Comparison of ENCODE assay signal across 8 cellular contexts in the genomic region with DNA sequence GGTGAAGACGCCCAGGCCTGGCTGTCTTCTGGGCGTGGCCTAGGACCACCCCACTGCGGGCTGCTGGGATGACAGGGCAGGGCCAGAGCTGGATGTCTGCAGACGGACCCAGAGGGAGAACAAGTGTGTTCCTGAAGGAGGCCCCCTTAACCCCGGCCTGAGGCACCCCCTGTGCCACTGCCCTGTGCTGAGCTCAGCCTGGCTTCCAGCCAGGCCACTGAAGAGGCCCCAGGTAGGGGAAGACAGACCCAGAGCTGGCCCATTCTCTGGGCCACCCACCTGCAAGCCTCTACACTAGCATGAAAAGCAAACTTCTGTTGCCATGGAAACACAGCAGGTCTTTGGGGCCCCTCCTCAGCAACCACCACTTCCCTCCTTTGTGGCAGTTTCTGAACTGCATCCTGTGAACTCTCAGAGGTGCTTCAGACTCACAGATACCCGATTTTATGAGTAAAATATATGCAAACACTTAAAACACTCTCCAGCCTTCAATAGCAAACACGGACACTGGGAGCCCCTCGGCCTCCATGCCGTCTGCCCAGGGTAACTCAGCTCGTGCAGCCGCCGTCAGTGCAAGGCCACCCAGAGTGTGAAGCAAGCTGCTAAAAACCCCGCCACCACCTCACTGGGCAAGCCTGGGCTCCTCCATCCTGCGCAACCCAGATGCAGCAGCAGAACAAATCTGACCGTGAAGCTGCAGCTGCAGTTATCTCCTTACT. TPM values are rescaled to one million over a fixed set of nuclear protein-coding genes. Genes with fewer than 3 reads are reported as not detected.
DNase-seq lines count a peak whose midpoint lies in the region; ATAC-seq and TF ChIP-seq lines count a peak whose summit lies in the region.

No MANE protein-coding gene starts in this region.

- in situ Hi-C loops in KBM-7 (cut with MboI; ENCODE audit: low pct_unique_long_range_greater_than_20kb, low sequenced_read_pairs): no loop called here

- H3K4me3 Mint-ChIP-seq in endothelial cell (ENCODE audit: unreplicated experiment): peak overlapping the region; percentile 76

- peaks cover 14% of the 10 kb centered on the region for H3K36me3 Mint-ChIP-seq in endothelial cell (ENCODE audit: low read depth, unreplicated experiment)

- H3K27ac Mint-ChIP-seq in endothelial cell (ENCODE audit: unreplicated experiment): peak overlapping the region; percentile 95

- peak; percentile 75 for DNase-seq in GDM1 (lab: John Stamatoyannopoulos, UW)
- peak; percentile 43 for DNase-seq in KBM-7
- DNase-seq in activated CD4-positive, alpha-beta T cell treated with anti-CD3 and anti-CD28 coated beads for 1 hour: peak; percentile 55
- DNase-seq in endothelial cell (ENCODE audit: low spot score): peak; percentile 55
- peak; percentile 36 for DNase-seq in stimulated activated CD8-positive, alpha-beta memory T cell treated with anti-CD3 and anti-CD28 coated beads, Interleukin-12 subunit alpha, Interleukin-12 subunit beta, amount 100 ng/mL, for 1 hour (ENCODE audit: low read depth)
- no peak for DNase-seq in GOT3 (lab: John Stamatoyannopoulos, UW)
- DNase-seq in SW480 (ENCODE audit: low spot score): no peak

- peaks cover 13% of the 10 kb centered on the region for H3K4me1 Mint-ChIP-seq in endothelial cell (ENCODE audit: unreplicated experiment)

- H3K9me3 Mint-ChIP-seq in endothelial cell (ENCODE audit: unreplicated experiment): no peaks in the 10 kb centered on the region

- peaks cover 4% of the 10 kb centered on the region for H3K27me3 Mint-ChIP-seq in endothelial cell (ENCODE audit: unreplicated experiment)

- ATAC-seq in GM21526 (IDR thresholded peaks at IDR 0.05; ENCODE audit: low FRiP score, unreplicated experiment): peak; percentile 94

- no peak for TF ChIP-seq CTCF in endothelial cell (IDR thresholded peaks at IDR 0.05; ENCODE audit: unreplicated experiment)

RNA-seq across cellular contexts. Expression of gene CMTM6, which starts 42.5 kb away (rescaled TPM):
- 59.9 TPM for total RNA-seq in endothelial cell (ENCODE audit: unreplicated experiment)

Comparison
In these comparisons a context has a peak if more than half of its experiments do, and no peak if none do; other contexts are left out.
1. DNase-seq: peak in GDM1 (single experiment), KBM-7 (single experiment), activated CD4-positive, alpha-beta T cell treated with anti-CD3 and anti-CD28 coated beads for 1 hour (single experiment), endothelial cell (single experiment) and stimulated activated CD8-positive, alpha-beta memory T cell treated with anti-CD3 and anti-CD28 coated beads, Interleukin-12 subunit alpha, Interleukin-12 subunit beta, amount 100 ng/mL, for 1 hour (single experiment); none in GOT3 (single experiment) and SW480 (single experiment).